ENCODE assay signal across 9 cellular contexts in the genomic region with DNA sequence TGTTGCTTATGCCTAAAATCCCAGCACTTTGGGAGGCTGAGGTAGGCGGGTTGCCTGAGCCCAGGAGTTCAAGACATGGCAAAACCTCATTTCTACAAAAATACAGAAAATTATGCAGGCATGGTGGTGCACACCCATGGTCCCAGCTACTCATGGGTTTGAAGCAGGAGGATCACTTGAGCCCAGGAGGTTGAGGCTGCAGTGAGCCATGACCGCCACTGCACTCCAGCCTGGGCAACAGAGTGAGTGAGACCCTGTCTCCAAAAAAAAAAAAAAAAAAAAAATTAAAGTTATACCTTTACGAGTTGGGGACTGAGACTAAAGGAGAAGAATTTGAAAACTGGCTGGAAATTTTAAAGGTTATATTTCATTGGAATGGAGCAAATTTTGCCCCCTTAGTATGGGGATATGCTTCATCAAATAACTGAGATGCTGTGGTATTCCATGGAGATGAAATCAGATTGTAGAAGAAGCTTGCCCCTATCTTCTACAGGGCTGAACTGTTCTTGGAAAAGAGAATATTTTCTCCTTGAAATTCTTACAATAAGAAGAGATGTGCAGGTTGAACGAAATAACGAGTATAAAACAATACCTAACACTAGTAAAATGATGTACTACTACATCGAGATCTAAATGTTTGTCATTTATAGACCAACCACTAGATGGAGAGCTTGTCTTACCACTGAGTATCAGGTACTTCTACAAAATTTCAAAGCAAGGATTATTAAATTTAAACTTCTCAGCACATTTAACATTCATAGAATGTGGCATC. TPM values are rescaled to one million over a fixed set of nuclear protein-coding genes. Genes with fewer than 3 reads are reported as not detected.
DNase-seq lines count a peak whose midpoint lies in the region; ATAC-seq and TF ChIP-seq lines count a peak whose summit lies in the region.
"Had no signal": no experiment of that assay in that cellular context is flagged by ENCODE, and none has a peak within 500 bp of the region (broad histone marks: within the 10 kb centered on the region; RNA-seq: fewer than 3 reads in every experiment).

No MANE protein-coding gene starts in this region.

- DNase-seq in DMS114 treated with DMSO at 0.1 percent for 48 hours (lab: John Stamatoyannopoulos, UW; ENCODE audit: unreplicated experiment) (peak; percentile 57), HT-29 (ENCODE audit: low spot score) (peak; percentile 74), OCI-M1 (lab: John Stamatoyannopoulos, UW) (peak; percentile 73), coronary artery (ENCODE audit: low spot score) (no peak), midbrain (lab: John Stamatoyannopoulos, UW) (peak; percentile 7), caudate nucleus (lab: John Stamatoyannopoulos, UW) (no peak)
- DNase-seq in stimulated activated CD4-positive, alpha-beta T cell treated with anti-CD3 and anti-CD28 coated beads, Interleukin-4, amount 100 ng/mL, for 4 hours: no peak

- ATAC-seq in GM19452 (IDR thresholded peaks at IDR 0.05; ENCODE audit: unreplicated experiment): peak; percentile 82

- no peak overlapping the region for H3K4me3 ChIP-seq in coronary artery
- H3K4me3 ChIP-seq: skin epidermis had no signal

- peak; percentile 63 for TF ChIP-seq CTCF in coronary artery (IDR thresholded peaks at IDR 0.05)

- H3K27ac ChIP-seq in coronary artery: no peak overlapping the region
- no peak overlapping the region for H3K27ac ChIP-seq in caudate nucleus (ENCODE audit: low read depth, low read length)
- H3K27ac ChIP-seq: skin epidermis had no signal

RNA-seq across cellular contexts. Expression of a gene that starts 34.9 kb away (rescaled TPM):
- total RNA-seq in HT-29 (2014; rRNA removed; shearing (Covaris generic)): 4.4 and 5.7 TPM in 2 replicates

Comparison
In these comparisons a context has a peak if more than half of its experiments do, and no peak if none do; other contexts are left out.
1. DNase-seq: peak in DMS114 treated with DMSO at 0.1 percent for 48 hours (single experiment), HT-29 (single experiment), OCI-M1 (single experiment) and midbrain (single experiment); none in coronary artery (single experiment), stimulated activated CD4-positive, alpha-beta T cell treated with anti-CD3 and anti-CD28 coated beads, Interleukin-4, amount 100 ng/mL, for 4 hours (0 of 2) and caudate nucleus (0 of 61).